In genomic region chr15:74290645-74291044, GRCh38 we compare ENCODE assay signal across 14 cellular contexts. TPM values are rescaled to one million over a fixed set of nuclear protein-coding genes. Genes with fewer than 3 reads are reported as not detected.
"Had no signal": no experiment of that assay in that cellular context is flagged by ENCODE, and none has a peak within 500 bp of the region (broad histone marks: within the 10 kb centered on the region; RNA-seq: fewer than 3 reads in every experiment).

No MANE protein-coding gene starts in this region.

- DNase-seq: activated CD4-positive, alpha-beta memory T cell treated with anti-CD3 and anti-CD28 coated beads, Interleukin-2, amount 10 ng/mL, durations not matched to agents 7 days and 5 days; activated gamma-delta T cell; left colon; natural killer cell; stomach had no signal

- H3K4me3 Mint-ChIP-seq: activated CD4-positive, alpha-beta memory T cell treated with anti-CD3 and anti-CD28 coated beads, Interleukin-2, amount 10 ng/mL, durations not matched to agents 7 days and 5 days; natural killer cell had no signal

- H3K9me3 Mint-ChIP-seq: activated CD4-positive, alpha-beta memory T cell treated with anti-CD3 and anti-CD28 coated beads, Interleukin-2, amount 10 ng/mL, durations not matched to agents 7 days and 5 days had no signal

- H3K27ac ChIP-seq: dorsolateral prefrontal cortex, stomach, thoracic aorta had no signal

- H3K27ac Mint-ChIP-seq: activated CD4-positive, alpha-beta memory T cell treated with anti-CD3 and anti-CD28 coated beads, Interleukin-2, amount 10 ng/mL, durations not matched to agents 7 days and 5 days; natural killer cell had no signal

- H3K27me3 ChIP-seq: dorsolateral prefrontal cortex had no signal

- H3K9me3 ChIP-seq: stomach, thoracic aorta had no signal

- H3K4me3 ChIP-seq: dorsolateral prefrontal cortex, lung, stomach, thoracic aorta had no signal

- H3K36me3 ChIP-seq: stomach, thoracic aorta had no signal

- H3K36me3 Mint-ChIP-seq: activated naive CD8-positive, alpha-beta T cell; natural killer cell had no signal

RNA-seq across cellular contexts. Expression of gene CCDC33, which starts 54.5 kb away (rescaled TPM):
- total RNA-seq: activated CD4-positive, alpha-beta memory T cell treated with anti-CD3 and anti-CD28 coated beads, Interleukin-2, amount 10 ng/mL, durations not matched to agents 7 days and 5 days; natural killer cell; occipital lobe; pulmonary artery endothelial cell; sciatic nerve; T-helper 2 cell treated with Interferon-gamma antibody and Interleukin-4, amounts not matched to agents 100 ng/mL and 5 ng/mL, for 36 hours; thoracic aorta had no signal
- polyA plus RNA-seq: esophagus, stomach had no signal
